In genomic region chr1:145474837-145475368, GRCh38 we compare ENCODE assay signal across 8 cellular contexts. TPM values are rescaled to one million over a fixed set of nuclear protein-coding genes. Genes with fewer than 3 reads are reported as not detected.
A peak's percentile ranks its signal among the peaks of the same experiment; 100 is the strongest.
DNase-seq lines count a peak whose midpoint lies in the region; ATAC-seq and TF ChIP-seq lines count a peak whose summit lies in the region.
"Not testable (repeated sequence)": the region's sequence is repeated elsewhere in the genome, so short reads cannot be mapped to it uniquely, and the experiment has no call there.

No MANE protein-coding gene starts in this region.

- POLR2A ChIA-PET in CD4-positive, alpha-beta T cell (lab: Charles Lee); WTC11 (lab: Charles Lee): not testable (repeated sequence)

- CTCF ChIA-PET in CD4-positive, alpha-beta T cell (lab: Charles Lee); WTC11 (lab: Charles Lee): not testable (repeated sequence)

- not testable (repeated sequence) for H3F3A ChIP-seq in neural cell (ENCODE audit: insufficient read depth, low read length, poor library complexity, severe bottlenecking)

- not testable (repeated sequence) for H3K4me1 Mint-ChIP-seq in CD4-positive, alpha-beta T cell (ENCODE audit: low read depth); WTC11; activated T-cell treated with anti-CD3 and anti-CD28 coated beads, Interleukin-2, amount 50 U/mL, for 72 hours (ENCODE audit: low read depth); activated naive CD8-positive, alpha-beta T cell treated with anti-CD3 and anti-CD28 coated beads, Interleukin-2, amount 50 U/mL, for 24 hours; stimulated activated naive CD8-positive, alpha-beta T cell treated with anti-CD3 and anti-CD28 coated beads, Interleukin-15, Interleukin-2, amounts not matched to agents 100 ng/mL and 50 ng/mL, for 24 hours (ENCODE audit: low read depth)

- H2AFZ ChIP-seq in hepatocyte; neural cell (ENCODE audit: low read depth, low read length): not testable (repeated sequence)

- H3K27me3 ChIP-seq in CD4-positive, alpha-beta T cell (ENCODE audit: control insufficient read depth, insufficient read depth, low read length); HUES64 (ENCODE audit: insufficient read depth, low read length); hepatocyte; neural cell (ENCODE audit: insufficient read depth, low read depth, low read length): not testable (repeated sequence)

- not testable (repeated sequence) for H3K36me3 ChIP-seq in HUES64 (ENCODE audit: insufficient read depth, low read length); hepatocyte (replicated peaks; ENCODE audit: insufficient read depth, low read depth); neural cell (ENCODE audit: insufficient read depth, low read length)

- H3K4me3 ChIP-seq in HUES64 (ENCODE audit: low read length) (peak overlapping the region; percentile 60), neural cell (ENCODE audit: low read length) (peak overlapping the region; percentile 53)
- not testable (repeated sequence) for H3K4me3 ChIP-seq in hepatocyte

- TF ChIP-seq RAD21 in neural cell (conservative IDR thresholded peaks at IDR 0.05), result not testable (repeated sequence)

- WGBS in HUES64, result 70% methylated on average over 2 of the region's 8 CpGs
- WGBS in hepatocyte (ENCODE audit: low lambda C conversion rate, missing lambda C conversion rate), result 67% methylated on average over 3 of the region's 8 CpGs

- not testable (repeated sequence) for DNase-seq in CD4-positive, alpha-beta T cell; WTC11 (ENCODE audit: low spot score); activated T-cell treated with anti-CD3 and anti-CD28 coated beads, Interleukin-2, amount 50 U/mL, for 72 hours; activated naive CD8-positive, alpha-beta T cell treated with anti-CD3 and anti-CD28 coated beads, Interleukin-2, amount 50 U/mL, for 24 hours; hepatocyte (ENCODE audit: low spot score)

- H3K9ac ChIP-seq in HUES64 (ENCODE audit: low read depth, low read length); neural cell (ENCODE audit: low read length): not testable (repeated sequence)

- TF ChIP-seq CTCF in CD4-positive, alpha-beta T cell (IDR thresholded peaks at IDR 0.05); WTC11 (IDR thresholded peaks at IDR 0.05); hepatocyte (IDR thresholded peaks at IDR 0.05; ENCODE audit: poor library complexity); neural cell (IDR thresholded peaks at IDR 0.05; ENCODE audit: poor library complexity, severe bottlenecking): not testable (repeated sequence)

- not testable (repeated sequence) for H4K20me1 ChIP-seq in hepatocyte (ENCODE audit: insufficient read depth, poor library complexity, severe bottlenecking); neural cell (ENCODE audit: insufficient read depth)

- H3K4me2 ChIP-seq in hepatocyte, result peak overlapping the region; percentile 85
- not testable (repeated sequence) for H3K4me2 ChIP-seq in neural cell (ENCODE audit: low read length)

- H3K4me3 Mint-ChIP-seq in CD4-positive, alpha-beta T cell, result peak overlapping the region; percentile 50
- H3K4me3 Mint-ChIP-seq in WTC11, result peak overlapping the region; percentile 85
- H3K4me3 Mint-ChIP-seq in activated T-cell treated with anti-CD3 and anti-CD28 coated beads, Interleukin-2, amount 50 U/mL, for 72 hours, result peak overlapping the region; percentile 83 to 86
- peak overlapping the region; percentile 82 for H3K4me3 Mint-ChIP-seq in activated naive CD8-positive, alpha-beta T cell treated with anti-CD3 and anti-CD28 coated beads, Interleukin-2, amount 50 U/mL, for 24 hours
- peak overlapping the region; percentile 83 for H3K4me3 Mint-ChIP-seq in stimulated activated naive CD8-positive, alpha-beta T cell treated with anti-CD3 and anti-CD28 coated beads, Interleukin-15, Interleukin-2, amounts not matched to agents 100 ng/mL and 50 ng/mL, for 24 hours

- not testable (repeated sequence) for H3K9me2 ChIP-seq in hepatocyte (replicated peaks; ENCODE audit: insufficient read depth); neural cell (ENCODE audit: insufficient read depth, low read length)

- TF ChIP-seq EP300 in neural cell (conservative IDR thresholded peaks at IDR 0.05; ENCODE audit: poor library complexity, severe bottlenecking), result not testable (repeated sequence)

- not testable (repeated sequence) for ATAC-seq in CD4-positive, alpha-beta T cell (ENCODE audit: poor library complexity); WTC11
- peak; percentile 15 to 29 for ATAC-seq in activated T-cell treated with anti-CD3 and anti-CD28 coated beads, Interleukin-2, amount 50 U/mL, for 72 hours (replicated peaks in 1 of 2)
- ATAC-seq in activated naive CD8-positive, alpha-beta T cell treated with anti-CD3 and anti-CD28 coated beads, Interleukin-2, amount 50 U/mL, for 24 hours, result peak; percentile 48

- not testable (repeated sequence) for H3K36me3 Mint-ChIP-seq in CD4-positive, alpha-beta T cell (ENCODE audit: low read depth); WTC11; activated T-cell treated with anti-CD3 and anti-CD28 coated beads, Interleukin-2, amount 50 U/mL, for 72 hours (ENCODE audit: insufficient read depth in 2 of 2); activated naive CD8-positive, alpha-beta T cell treated with anti-CD3 and anti-CD28 coated beads, Interleukin-2, amount 50 U/mL, for 24 hours (ENCODE audit: low read depth); stimulated activated naive CD8-positive, alpha-beta T cell treated with anti-CD3 and anti-CD28 coated beads, Interleukin-15, Interleukin-2, amounts not matched to agents 100 ng/mL and 50 ng/mL, for 24 hours (ENCODE audit: low read depth)

- H3K27ac Mint-ChIP-seq in CD4-positive, alpha-beta T cell; WTC11: not testable (repeated sequence)
- H3K27ac Mint-ChIP-seq in activated T-cell treated with anti-CD3 and anti-CD28 coated beads, Interleukin-2, amount 50 U/mL, for 72 hours, result peak overlapping the region; percentile 89
- peak overlapping the region; percentile 92 for H3K27ac Mint-ChIP-seq in activated naive CD8-positive, alpha-beta T cell treated with anti-CD3 and anti-CD28 coated beads, Interleukin-2, amount 50 U/mL, for 24 hours
- H3K27ac Mint-ChIP-seq in stimulated activated naive CD8-positive, alpha-beta T cell treated with anti-CD3 and anti-CD28 coated beads, Interleukin-15, Interleukin-2, amounts not matched to agents 100 ng/mL and 50 ng/mL, for 24 hours, result peak overlapping the region; percentile 89

- H3K9me3 Mint-ChIP-seq in CD4-positive, alpha-beta T cell; WTC11; activated T-cell treated with anti-CD3 and anti-CD28 coated beads, Interleukin-2, amount 50 U/mL, for 72 hours; activated naive CD8-positive, alpha-beta T cell treated with anti-CD3 and anti-CD28 coated beads, Interleukin-2, amount 50 U/mL, for 24 hours; stimulated activated naive CD8-positive, alpha-beta T cell treated with anti-CD3 and anti-CD28 coated beads, Interleukin-15, Interleukin-2, amounts not matched to agents 100 ng/mL and 50 ng/mL, for 24 hours: not testable (repeated sequence)

- intact Hi-C loops in CD4-positive, alpha-beta T cell (cut with DNase I, micrococcal nuclease), result not testable (repeated sequence)

- not testable (repeated sequence) for H3K27ac ChIP-seq in CD4-positive, alpha-beta T cell (ENCODE audit: low read depth, low read length); HUES64 (ENCODE audit: low read depth, low read length); hepatocyte; neural cell (ENCODE audit: low read length)

- not testable (repeated sequence) for H3K79me2 ChIP-seq in hepatocyte; neural cell (replicated peaks; ENCODE audit: insufficient read depth, low read length)

- not testable (repeated sequence) for H3K4me1 ChIP-seq in HUES64 (ENCODE audit: insufficient read depth, low read length); hepatocyte (ENCODE audit: insufficient read depth)

- H3K27me3 Mint-ChIP-seq in CD4-positive, alpha-beta T cell, result peaks cover 20% of the 10 kb centered on the region
- H3K27me3 Mint-ChIP-seq in WTC11 (ENCODE audit: low read depth), result peaks cover 24% of the 10 kb centered on the region
- not testable (repeated sequence) for H3K27me3 Mint-ChIP-seq in activated T-cell treated with anti-CD3 and anti-CD28 coated beads, Interleukin-2, amount 50 U/mL, for 72 hours (ENCODE audit: low read depth); stimulated activated naive CD8-positive, alpha-beta T cell treated with anti-CD3 and anti-CD28 coated beads, Interleukin-15, Interleukin-2, amounts not matched to agents 100 ng/mL and 50 ng/mL, for 24 hours
- peaks cover 18% of the 10 kb centered on the region for H3K27me3 Mint-ChIP-seq in activated naive CD8-positive, alpha-beta T cell treated with anti-CD3 and anti-CD28 coated beads, Interleukin-2, amount 50 U/mL, for 24 hours

- H3K9me3 ChIP-seq in CD4-positive, alpha-beta T cell (ENCODE audit: control insufficient read depth, low read length); HUES64 (ENCODE audit: insufficient read depth, low read depth, low read length); hepatocyte (ENCODE audit: low read depth); neural cell (ENCODE audit: low read length): not testable (repeated sequence)

RNA-seq across cellular contexts. Expression of gene NBPF20, which starts 49.5 kb away (rescaled TPM):
- 1 to 10 TPM; 3.3 to 3.5 TPM for total RNA-seq in CD4-positive, alpha-beta T cell
- polyA plus RNA-seq in HUES64 (2013, experiment 1 of 2), result 0.25 TPM
- polyA plus RNA-seq in HUES64 (2013, experiment 2 of 2), result 0.38 TPM
- total RNA-seq in WTC11 (2021), result 0.44 to 0.69 TPM (median 0.66 TPM) in 3 replicates
- 1 to 10 TPM; 1.3 to 2.3 TPM for total RNA-seq in activated T-cell treated with anti-CD3 and anti-CD28 coated beads, Interleukin-2, amount 50 U/mL, for 72 hours
- total RNA-seq in hepatocyte, result 3.4 and 4.0 TPM in 2 replicates
- 1.3 and 1.5 TPM in 2 replicates for polyA plus RNA-seq in hepatocyte
- 6.8 and 7.0 TPM in 2 replicates for polyA plus RNA-seq in neural cell
- 7.8 and 9.4 TPM in 2 replicates for polyA minus RNA-seq in neural cell
